15 cellular contexts compared by ENCODE assay signal in genomic region chr10:5285186-5285585, GRCh38.
"Had no signal": no experiment of that assay in that cellular context is flagged by ENCODE, and none has a peak within 500 bp of the region (broad histone marks: within the 10 kb centered on the region; RNA-seq: fewer than 3 reads in every experiment).

No MANE protein-coding gene starts in this region.

- H3K27me3 ChIP-seq: ascending aorta, cardiac muscle cell, hepatocyte had no signal

- H2AFZ ChIP-seq: hepatocyte had no signal

- H3K4me3 ChIP-seq: ascending aorta, cardiac muscle cell, hepatocyte, spleen had no signal

- H3K9me3 Mint-ChIP-seq: activated naive CD8-positive, alpha-beta T cell treated with anti-CD3 and anti-CD28 coated beads, Interleukin-2, amount 50 U/mL, for 24 hours had no signal

- DNase-seq: activated CD4-positive, alpha-beta T cell treated with anti-CD3 and anti-CD28 coated beads, Interleukin-2, amount 50 U/mL, for 1 hour; activated CD4-positive, CD25-positive, alpha-beta regulatory T cell; activated effector memory CD4-positive, alpha-beta T cell treated with anti-CD3 and anti-CD28 coated beads, Interleukin-2, amount 50 U/mL, for 16 hours; activated naive CD8-positive, alpha-beta T cell treated with anti-CD3 and anti-CD28 coated beads, Interleukin-2, amount 50 U/mL, for 24 hours; activated T-cell treated with anti-CD3 and anti-CD28 coated beads, Interleukin-2, amount 50 U/mL, for 1 hour; effector CD4-positive, alpha-beta T cell; midbrain; spleen; stimulated activated naive B cell treated with anti-CD40 and anti-IgM and Interleukin-4, amounts not matched to agents 10 μg/mL and 1 μg/mL and 100 μg/mL, for 72 hours; T-helper 2 cell had no signal

- H3K27ac Mint-ChIP-seq: activated naive CD8-positive, alpha-beta T cell treated with anti-CD3 and anti-CD28 coated beads, Interleukin-2, amount 50 U/mL, for 24 hours; progenitor cell of endocrine pancreas had no signal

- H3K9me3 ChIP-seq: ascending aorta had no signal

- H3K4me2 ChIP-seq: hepatocyte had no signal

- H3K4me1 ChIP-seq: ascending aorta had no signal

- H3K36me3 ChIP-seq: ascending aorta, cardiac muscle cell, spleen had no signal

- ATAC-seq: activated naive CD8-positive, alpha-beta T cell treated with anti-CD3 and anti-CD28 coated beads, Interleukin-2, amount 50 U/mL, for 24 hours; sciatic nerve had no signal

- H3K27ac ChIP-seq: ascending aorta, cardiac muscle cell, hepatocyte had no signal

- H3K79me2 ChIP-seq: hepatocyte had no signal

- H3K4me3 Mint-ChIP-seq: activated naive CD8-positive, alpha-beta T cell treated with anti-CD3 and anti-CD28 coated beads, Interleukin-2, amount 50 U/mL, for 24 hours had no signal

- H3K36me3 Mint-ChIP-seq: stimulated activated naive B cell treated with anti-CD40 and anti-IgM and Interleukin-4, amounts not matched to agents 10 μg/mL and 1 μg/mL and 100 μg/mL, for 72 hours had no signal
